ENCODE assay signal across 19 cellular contexts in genomic region chr1:160623860-160624259, GRCh38. TPM values are rescaled to one million over a fixed set of nuclear protein-coding genes. Genes with fewer than 3 reads are reported as not detected.
DNase-seq lines count a peak whose midpoint lies in the region; ATAC-seq and TF ChIP-seq lines count a peak whose summit lies in the region.
"Had no signal": no experiment of that assay in that cellular context is flagged by ENCODE, and none has a peak within 500 bp of the region (broad histone marks: within the 10 kb centered on the region; RNA-seq: fewer than 3 reads in every experiment).

No MANE protein-coding gene starts in this region.

- POLR2A ChIA-PET in activated CD8-positive, alpha-beta T cell treated with anti-CD3 and anti-CD28 coated beads, Interleukin-2, amount 10 ng/mL, durations not matched to agents 7 days and 5 days (lab: Charles Lee) = interaction anchor here (0.6 to 2.2 kb wide), 3 partner anchors 22 to 224 kb away, joined by 3 to 13 read pairs (median 4); partner anchors contain the start of gene SLAMF1

- no peaks in the 10 kb centered on the region for H3K4me1 ChIP-seq in GM23338 (ENCODE audit: insufficient read depth)
- H3K4me1 ChIP-seq: gastroesophageal sphincter, uterus had no signal

- H3K9me2 ChIP-seq in GM23338 (ENCODE audit: insufficient read depth) = peaks cover 22% of the 10 kb centered on the region

- H3K4me3 Mint-ChIP-seq in activated CD8-positive, alpha-beta memory T cell treated with anti-CD3 and anti-CD28 coated beads, Interleukin-2, amount 10 ng/mL, durations not matched to agents 7 days and 5 days = peak overlapping the region; percentile 59
- peak overlapping the region; percentile 56 for H3K4me3 Mint-ChIP-seq in activated CD8-positive, alpha-beta T cell treated with anti-CD3 and anti-CD28 coated beads, Interleukin-2, amount 10 ng/mL, durations not matched to agents 7 days and 5 days
- H3K4me3 Mint-ChIP-seq in stimulated activated effector memory CD8-positive, alpha-beta T cell treated with anti-CD3 and anti-CD28 coated beads, Interleukin-12 subunit alpha, Interleukin-12 subunit beta, amount 100 ng/mL, for 72 hours = peak overlapping the region; percentile 76
- no peak overlapping the region for H3K4me3 Mint-ChIP-seq in GM23338
- H3K4me3 Mint-ChIP-seq: brain, endodermal cell, H9 had no signal

- peak overlapping the region; percentile 97 for H3K27ac Mint-ChIP-seq in activated CD8-positive, alpha-beta memory T cell treated with anti-CD3 and anti-CD28 coated beads, Interleukin-2, amount 10 ng/mL, durations not matched to agents 7 days and 5 days
- peak overlapping the region; percentile 98 for H3K27ac Mint-ChIP-seq in activated CD8-positive, alpha-beta T cell treated with anti-CD3 and anti-CD28 coated beads, Interleukin-2, amount 10 ng/mL, durations not matched to agents 7 days and 5 days
- H3K27ac Mint-ChIP-seq in stimulated activated effector memory CD8-positive, alpha-beta T cell treated with anti-CD3 and anti-CD28 coated beads, Interleukin-12 subunit alpha, Interleukin-12 subunit beta, amount 100 ng/mL, for 72 hours = peak overlapping the region; percentile 98
- no peak overlapping the region for H3K27ac Mint-ChIP-seq in GM23338
- H3K27ac Mint-ChIP-seq: brain, endodermal cell, H9, progenitor cell of endocrine pancreas had no signal

- H3K27ac ChIP-seq in GM23338 (ENCODE audit: low read depth) = no peak overlapping the region
- H3K27ac ChIP-seq: gastroesophageal sphincter, uterus had no signal

- peaks cover 94% of the 10 kb centered on the region for H3K4me1 Mint-ChIP-seq in activated CD8-positive, alpha-beta memory T cell treated with anti-CD3 and anti-CD28 coated beads, Interleukin-2, amount 10 ng/mL, durations not matched to agents 7 days and 5 days
- H3K4me1 Mint-ChIP-seq in activated CD8-positive, alpha-beta T cell treated with anti-CD3 and anti-CD28 coated beads, Interleukin-2, amount 10 ng/mL, durations not matched to agents 7 days and 5 days (ENCODE audit: low read depth) = peaks cover 94% of the 10 kb centered on the region
- H3K4me1 Mint-ChIP-seq in stimulated activated effector memory CD8-positive, alpha-beta T cell treated with anti-CD3 and anti-CD28 coated beads, Interleukin-12 subunit alpha, Interleukin-12 subunit beta, amount 100 ng/mL, for 72 hours = peaks cover 91% of the 10 kb centered on the region
- no peaks in the 10 kb centered on the region; the same call in 2 of the 3 replicates for H3K4me1 Mint-ChIP-seq in GM23338
- H3K4me1 Mint-ChIP-seq: brain had no signal

- peaks cover 78% of the 10 kb centered on the region for H3K36me3 Mint-ChIP-seq in activated CD8-positive, alpha-beta memory T cell treated with anti-CD3 and anti-CD28 coated beads, Interleukin-2, amount 10 ng/mL, durations not matched to agents 7 days and 5 days
- H3K36me3 Mint-ChIP-seq in activated CD8-positive, alpha-beta T cell treated with anti-CD3 and anti-CD28 coated beads, Interleukin-2, amount 10 ng/mL, durations not matched to agents 7 days and 5 days (ENCODE audit: low read depth) = peaks cover 90% of the 10 kb centered on the region
- H3K36me3 Mint-ChIP-seq in stimulated activated effector memory CD8-positive, alpha-beta T cell treated with anti-CD3 and anti-CD28 coated beads, Interleukin-12 subunit alpha, Interleukin-12 subunit beta, amount 100 ng/mL, for 72 hours = peaks cover 100% of the 10 kb centered on the region
- H3K36me3 Mint-ChIP-seq in GM23338 (ENCODE audit: low read depth) = no peaks in the 10 kb centered on the region; the same call in 2 of the 3 replicates
- H3K36me3 Mint-ChIP-seq: brain had no signal

- H3K79me2 ChIP-seq in GM23338 (replicated peaks; ENCODE audit: insufficient read depth) = no peaks in the 10 kb centered on the region

- CTCF ChIA-PET in activated CD8-positive, alpha-beta memory T cell treated with anti-CD3 and anti-CD28 coated beads, Interleukin-2, amount 10 ng/mL, durations not matched to agents 7 days and 5 days (lab: Charles Lee) = interaction anchor here (0.9 to 7.6 kb wide), 6 partner anchors 16 to 101 kb away, joined by 3 to 57 read pairs (median 4); partner anchors contain the start of genes SLAMF1 and SLAMF6
- CTCF ChIA-PET in activated CD8-positive, alpha-beta T cell treated with anti-CD3 and anti-CD28 coated beads, Interleukin-2, amount 10 ng/mL, durations not matched to agents 7 days and 5 days (lab: Charles Lee) = interaction anchor here (0.8 to 2.6 kb wide), 9 partner anchors 8 to 81 kb away, joined by 3 to 18 read pairs (median 6); no protein-coding TSS in a partner anchor

- no peaks in the 10 kb centered on the region for H3F3A ChIP-seq in GM23338 (replicated peaks; ENCODE audit: low read depth)

- ATAC-seq in activated CD8-positive, alpha-beta memory T cell treated with anti-CD3 and anti-CD28 coated beads, Interleukin-2, amount 10 ng/mL, durations not matched to agents 7 days and 5 days = peak; percentile 25
- peak; percentile 16 for ATAC-seq in HG03378 (IDR thresholded peaks at IDR 0.05; ENCODE audit: unreplicated experiment)
- ATAC-seq in activated CD8-positive, alpha-beta T cell treated with anti-CD3 and anti-CD28 coated beads, Interleukin-2, amount 10 ng/mL, durations not matched to agents 7 days and 5 days = peak; percentile 24
- peak; percentile 38 for ATAC-seq in stimulated activated effector memory CD8-positive, alpha-beta T cell treated with anti-CD3 and anti-CD28 coated beads, Interleukin-12 subunit alpha, Interleukin-12 subunit beta, amount 100 ng/mL, for 72 hours
- ATAC-seq in GM23338 = no peak
- no peak for ATAC-seq in GM21619 (IDR thresholded peaks at IDR 0.05; ENCODE audit: unreplicated experiment)
- ATAC-seq: gastroesophageal sphincter had no signal

- no peaks in the 10 kb centered on the region for H3K27me3 Mint-ChIP-seq in activated CD8-positive, alpha-beta memory T cell treated with anti-CD3 and anti-CD28 coated beads, Interleukin-2, amount 10 ng/mL, durations not matched to agents 7 days and 5 days
- H3K27me3 Mint-ChIP-seq in activated CD8-positive, alpha-beta T cell treated with anti-CD3 and anti-CD28 coated beads, Interleukin-2, amount 10 ng/mL, durations not matched to agents 7 days and 5 days (ENCODE audit: low read depth) = no peaks in the 10 kb centered on the region
- no peaks in the 10 kb centered on the region for H3K27me3 Mint-ChIP-seq in GM23338 (ENCODE audit: insufficient read depth, low read depth, poor library complexity)

- peaks cover 4% of the 10 kb centered on the region for H3K9me3 Mint-ChIP-seq in activated CD8-positive, alpha-beta memory T cell treated with anti-CD3 and anti-CD28 coated beads, Interleukin-2, amount 10 ng/mL, durations not matched to agents 7 days and 5 days (ENCODE audit: low read depth)
- peaks cover 9% of the 10 kb centered on the region for H3K9me3 Mint-ChIP-seq in activated CD8-positive, alpha-beta T cell treated with anti-CD3 and anti-CD28 coated beads, Interleukin-2, amount 10 ng/mL, durations not matched to agents 7 days and 5 days (ENCODE audit: insufficient read depth)
- peaks cover 4% of the 10 kb centered on the region for H3K9me3 Mint-ChIP-seq in stimulated activated effector memory CD8-positive, alpha-beta T cell treated with anti-CD3 and anti-CD28 coated beads, Interleukin-12 subunit alpha, Interleukin-12 subunit beta, amount 100 ng/mL, for 72 hours
- H3K9me3 Mint-ChIP-seq in GM23338 = peaks cover 4% of the 10 kb centered on the region; the same call in 2 of the 3 replicates
- H3K9me3 Mint-ChIP-seq: brain had no signal

- no peaks in the 10 kb centered on the region for H3K27me3 ChIP-seq in GM23338 (ENCODE audit: insufficient read depth)
- H3K27me3 ChIP-seq: gastroesophageal sphincter, uterus had no signal

- no peaks in the 10 kb centered on the region for H3K36me3 ChIP-seq in GM23338 (ENCODE audit: insufficient read depth)
- H3K36me3 ChIP-seq: gastroesophageal sphincter, uterus had no signal

- no peaks in the 10 kb centered on the region for H4K20me1 ChIP-seq in GM23338 (replicated peaks; ENCODE audit: insufficient read depth)

- TF ChIP-seq CTCF in GM23338 (conservative IDR thresholded peaks at IDR 0.05; ENCODE audit: low read depth in 2 of 2) = no peak

- DNase-seq in activated CD8-positive, alpha-beta memory T cell treated with anti-CD3 and anti-CD28 coated beads, Interleukin-2, amount 10 ng/mL, durations not matched to agents 7 days and 5 days = no peak
- DNase-seq in activated CD8-positive, alpha-beta memory T cell treated with anti-CD3 and anti-CD28 coated beads for 24 hours = no peak
- no peak for DNase-seq in activated CD8-positive, alpha-beta T cell treated with anti-CD3 and anti-CD28 coated beads, Interleukin-2, amount 10 ng/mL, durations not matched to agents 7 days and 5 days
- DNase-seq in stimulated activated effector memory CD8-positive, alpha-beta T cell treated with anti-CD3 and anti-CD28 coated beads, Interleukin-12 subunit alpha, Interleukin-12 subunit beta, amount 100 ng/mL, for 72 hours (ENCODE audit: low spot score in 2 of 2) = no peak
- DNase-seq in Kasumi-1 (lab: John Stamatoyannopoulos, UW) (no peak), GM23338 (ENCODE audit: low spot score) (no peak)
- DNase-seq: endodermal cell; H9; kidney; NCI-H1417 treated with DMSO at 0.1 percent for 48 hours; stimulated activated CD8-positive, alpha-beta memory T cell treated with anti-CD3 and anti-CD28 coated beads, Interleukin-4, amount 100 ng/mL, for 48 hours; uterus had no signal

- H3K4me3 ChIP-seq in GM23338 = no peak overlapping the region
- H3K4me3 ChIP-seq: gastroesophageal sphincter, uterus had no signal

- H3K4me2 ChIP-seq in GM23338 = no peak overlapping the region

- no peak overlapping the region for H2AFZ ChIP-seq in GM23338

RNA-seq across cellular contexts. Expression of gene SLAMF1, which starts 23.0 kb away (rescaled TPM):
- 100 to 1,000 TPM in 1 of 2 experiments, 10 to 100 TPM in 1; 59.3 to 105 TPM for total RNA-seq in activated CD8-positive, alpha-beta memory T cell treated with anti-CD3 and anti-CD28 coated beads, Interleukin-2, amount 10 ng/mL, durations not matched to agents 7 days and 5 days
- total RNA-seq in activated CD8-positive, alpha-beta T cell treated with anti-CD3 and anti-CD28 coated beads, Interleukin-2, amount 10 ng/mL, durations not matched to agents 7 days and 5 days = 10 to 100 TPM; 48.5 to 50.1 TPM
- not detected in 2 replicates for total RNA-seq in GM23338 (2014; rRNA removed; shearing (Covaris generic))
- polyA plus RNA-seq in GM23338 (2016; fragmentation: Nextera tagmentation; extraction: Ambion mirVana) = not detected in 2 replicates
- total RNA-seq: endodermal cell, H9, NCI-H460, progenitor cell of endocrine pancreas had no signal

RNA-seq across cellular contexts. Expression of gene CD84, which starts 44.6 kb away (rescaled TPM):
- total RNA-seq in activated CD8-positive, alpha-beta memory T cell treated with anti-CD3 and anti-CD28 coated beads, Interleukin-2, amount 10 ng/mL, durations not matched to agents 7 days and 5 days = 10 to 100 TPM; 29.9 to 34.6 TPM
- 10 to 100 TPM; 14.0 to 15.4 TPM for total RNA-seq in activated CD8-positive, alpha-beta T cell treated with anti-CD3 and anti-CD28 coated beads, Interleukin-2, amount 10 ng/mL, durations not matched to agents 7 days and 5 days
- total RNA-seq in GM23338 (2014; rRNA removed; shearing (Covaris generic)) = under 0.01 TPM in 1 of 2 replicates, not detected in the other
- not detected in 2 replicates for polyA plus RNA-seq in GM23338 (2016; fragmentation: Nextera tagmentation; extraction: Ambion mirVana)
- total RNA-seq: endodermal cell, H9, NCI-H460, progenitor cell of endocrine pancreas, RPMI7951 had no signal

Comparison
In these comparisons a context has a peak if more than half of its experiments do, and no peak if none do; other contexts are left out.
1. ATAC-seq: peak in activated CD8-positive, alpha-beta memory T cell treated with anti-CD3 and anti-CD28 coated beads, Interleukin-2, amount 10 ng/mL, durations not matched to agents 7 days and 5 days (single experiment), HG03378 (single experiment), activated CD8-positive, alpha-beta T cell treated with anti-CD3 and anti-CD28 coated beads, Interleukin-2, amount 10 ng/mL, durations not matched to agents 7 days and 5 days (single experiment) and stimulated activated effector memory CD8-positive, alpha-beta T cell treated with anti-CD3 and anti-CD28 coated beads, Interleukin-12 subunit alpha, Interleukin-12 subunit beta, amount 100 ng/mL, for 72 hours (single experiment); none in GM23338 (single experiment) and GM21619 (single experiment).
2. RNA of gene SLAMF1, which starts 23.0 kb away (total RNA-seq): 59.3 to 105 TPM in activated CD8-positive, alpha-beta memory T cell treated with anti-CD3 and anti-CD28 coated beads, Interleukin-2, amount 10 ng/mL, durations not matched to agents 7 days and 5 days and 48.5 to 50.1 TPM in activated CD8-positive, alpha-beta T cell treated with anti-CD3 and anti-CD28 coated beads, Interleukin-2, amount 10 ng/mL, durations not matched to agents 7 days and 5 days; not detected in GM23338; every median in the first group is over 10 times any median in the second.
3. RNA of gene CD84, which starts 44.6 kb away (total RNA-seq): 29.9 to 34.6 TPM in activated CD8-positive, alpha-beta memory T cell treated with anti-CD3 and anti-CD28 coated beads, Interleukin-2, amount 10 ng/mL, durations not matched to agents 7 days and 5 days and 14.0 to 15.4 TPM in activated CD8-positive, alpha-beta T cell treated with anti-CD3 and anti-CD28 coated beads, Interleukin-2, amount 10 ng/mL, durations not matched to agents 7 days and 5 days; under 0.01 TPM in GM23338; every median in the first group is over 10 times any median in the second.